ENCODE assay signal across 7 cellular contexts in the genomic region with DNA sequence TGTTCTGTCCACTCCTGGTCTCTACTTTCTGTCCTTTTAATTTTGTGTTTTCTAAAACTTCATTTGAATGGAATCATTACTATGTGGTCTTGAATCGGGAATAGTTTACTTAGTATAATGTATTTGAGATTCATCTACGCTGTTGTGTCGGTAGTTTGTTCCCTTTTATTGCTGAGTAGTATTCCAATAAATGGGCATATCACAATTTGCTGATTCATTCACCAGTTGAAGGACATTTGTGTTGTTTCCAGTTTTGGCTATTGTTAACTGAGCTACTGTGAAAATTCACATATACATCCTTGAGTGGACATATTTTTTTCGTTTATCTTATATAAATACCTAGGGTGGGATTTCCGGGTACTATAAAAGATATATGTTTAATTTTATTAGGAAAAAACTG.
"Had no signal": no experiment of that assay in that cellular context is flagged by ENCODE, and none has a peak within 500 bp of the region (broad histone marks: within the 10 kb centered on the region; RNA-seq: fewer than 3 reads in every experiment).

No MANE protein-coding gene starts in this region.

- H3K9ac ChIP-seq: KMS-11 had no signal

- H3K4me2 ChIP-seq: KMS-11 had no signal

- ATAC-seq: HepG2 had no signal

- DNase-seq: IMR-90, KBM-7, KG1 had no signal

- H3K27ac ChIP-seq: HL-60, KMS-11 had no signal

- FAIRE-seq: HepG2, HTR-8/SVneo had no signal
